In the genomic region with DNA sequence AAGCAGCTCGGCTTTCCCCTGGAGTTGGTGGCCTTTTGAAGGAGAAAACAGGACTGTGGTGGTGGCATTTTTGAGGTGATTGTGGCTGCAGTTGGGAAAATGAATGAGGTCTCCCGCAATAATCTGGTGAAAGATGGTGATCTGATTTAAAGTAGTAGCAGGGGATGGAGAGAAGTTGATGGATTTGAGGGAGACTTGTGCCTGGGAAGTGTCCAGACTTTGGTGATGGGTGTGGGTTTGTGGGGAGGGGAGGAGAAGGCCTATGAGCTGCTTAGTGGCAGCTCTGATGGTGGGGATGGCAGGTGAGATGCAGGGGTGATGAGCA, we compare ENCODE assay signal across 17 cellular contexts. TPM values are rescaled to one million over a fixed set of nuclear protein-coding genes. Genes with fewer than 3 reads are reported as not detected.
DNase-seq lines count a peak whose midpoint lies in the region; ATAC-seq, FAIRE-seq and TF ChIP-seq lines count a peak whose summit lies in the region.
"Had no signal": no experiment of that assay in that cellular context is flagged by ENCODE, and none has a peak within 500 bp of the region (broad histone marks: within the 10 kb centered on the region; RNA-seq: fewer than 3 reads in every experiment).

No MANE protein-coding gene starts in this region.

- no peak for ATAC-seq in CD4-positive, CD25-positive, alpha-beta regulatory T cell (ENCODE audit: low read depth in 2 of 2)
- ATAC-seq: esophagus mucosa; pancreas; stimulated activated effector memory CD8-positive, alpha-beta T cell treated with anti-CD3 and anti-CD28 coated beads, Interleukin-12 subunit alpha, Interleukin-12 subunit beta, amount 100 ng/mL, for 72 hours had no signal

- in situ Hi-C loops in GM13977 (cut with MboI; ENCODE audit: low pct_unique_long_range_greater_than_20kb, low sequenced_read_pairs, unreplicated experiment), result no loop called here

- no peak for FAIRE-seq in GM12892 (lab: Jason Lieb, UNC)
- FAIRE-seq: frontal cortex, pancreas had no signal

- H3K27me3 Mint-ChIP-seq in CD4-positive, CD25-positive, alpha-beta regulatory T cell, result no peaks in the 10 kb centered on the region
- no peaks in the 10 kb centered on the region for H3K27me3 Mint-ChIP-seq in activated naive CD8-positive, alpha-beta T cell
- no peaks in the 10 kb centered on the region for H3K27me3 Mint-ChIP-seq in mesothelial cell of epicardium (ENCODE audit: low read depth)

- H3K9me3 ChIP-seq in CD4-positive, CD25-positive, alpha-beta regulatory T cell (ENCODE audit: control insufficient read depth in 2 of 2, low read length in 2 of 2), result no peaks in the 10 kb centered on the region
- H3K9me3 ChIP-seq: pancreas, tibial artery had no signal

- H3K36me3 ChIP-seq in CD4-positive, CD25-positive, alpha-beta regulatory T cell (ENCODE audit: control insufficient read depth, insufficient read depth, low read length), result peaks cover 57% of the 10 kb centered on the region

- H3K27ac ChIP-seq in CD4-positive, CD25-positive, alpha-beta regulatory T cell (ENCODE audit: insufficient read depth, low read length, poor library complexity, severe bottlenecking), result peak overlapping the region; percentile 19
- H3K27ac ChIP-seq: HL-60, pancreas, tibial artery had no signal

- H3K9me3 Mint-ChIP-seq in CD4-positive, CD25-positive, alpha-beta regulatory T cell, result no peaks in the 10 kb centered on the region
- H3K9me3 Mint-ChIP-seq in activated naive CD8-positive, alpha-beta T cell (ENCODE audit: low read depth), result no peaks in the 10 kb centered on the region
- H3K9me3 Mint-ChIP-seq in mesothelial cell of epicardium, result no peaks in the 10 kb centered on the region
- H3K9me3 Mint-ChIP-seq: activated T-helper 2 cell treated with anti-CD3 and anti-CD28 coated beads, Interferon-gamma antibody, Interleukin-2, Interleukin-4, amounts not matched to agents 10 μg/mL and 5 μg/mL and 100 μg/mL, durations not matched to agents 14 hours and 24 hours and 36 hours; stimulated activated effector memory CD8-positive, alpha-beta T cell treated with anti-CD3 and anti-CD28 coated beads, Interleukin-12 subunit alpha, Interleukin-12 subunit beta, amount 100 ng/mL, for 72 hours had no signal

- H3K4me1 Mint-ChIP-seq in CD4-positive, CD25-positive, alpha-beta regulatory T cell, result peaks cover 13 to 53% (median 17%) of the 10 kb centered on the region in 4 donors
- H3K4me1 Mint-ChIP-seq in activated naive CD8-positive, alpha-beta T cell (ENCODE audit: low read depth), result peaks cover 42% of the 10 kb centered on the region
- H3K4me1 Mint-ChIP-seq in mesothelial cell of epicardium, result peaks cover 18% of the 10 kb centered on the region

- H3K4me3 ChIP-seq in CD4-positive, CD25-positive, alpha-beta regulatory T cell (ENCODE audit: low read depth, low read length), result no peak overlapping the region
- H3K4me3 ChIP-seq: lung, pancreas, tibial artery had no signal

- no peak for TF ChIP-seq POLR2A in GM12892 (IDR thresholded peaks at IDR 0.05; ENCODE audit: low read depth, low read length)

- H3K36me3 Mint-ChIP-seq in CD4-positive, CD25-positive, alpha-beta regulatory T cell, result peaks cover 16% of the 10 kb centered on the region
- H3K36me3 Mint-ChIP-seq in activated naive CD8-positive, alpha-beta T cell, result no peaks in the 10 kb centered on the region
- peaks cover 7% of the 10 kb centered on the region for H3K36me3 Mint-ChIP-seq in mesothelial cell of epicardium

- H3K27ac Mint-ChIP-seq in CD4-positive, CD25-positive, alpha-beta regulatory T cell, result peak overlapping the region in 1 of 3 donors; percentile 52
- peak overlapping the region; percentile 54 for H3K27ac Mint-ChIP-seq in activated naive CD8-positive, alpha-beta T cell
- peak overlapping the region; percentile 27 for H3K27ac Mint-ChIP-seq in mesothelial cell of epicardium
- H3K27ac Mint-ChIP-seq: stimulated activated effector memory CD8-positive, alpha-beta T cell treated with anti-CD3 and anti-CD28 coated beads, Interleukin-12 subunit alpha, Interleukin-12 subunit beta, amount 100 ng/mL, for 72 hours had no signal

- TF ChIP-seq CTCF in mesothelial cell of epicardium (IDR thresholded peaks at IDR 0.05; ENCODE audit: unreplicated experiment) (no peak), GM13977 (IDR thresholded peaks at IDR 0.05; ENCODE audit: extremely low read depth, insufficient read depth, missing control alignments) (no peak)

- peak overlapping the region in 2 of 4 donors; percentile 59 to 86 for H3K4me3 Mint-ChIP-seq in CD4-positive, CD25-positive, alpha-beta regulatory T cell
- no peak overlapping the region for H3K4me3 Mint-ChIP-seq in activated naive CD8-positive, alpha-beta T cell
- no peak overlapping the region for H3K4me3 Mint-ChIP-seq in mesothelial cell of epicardium
- H3K4me3 Mint-ChIP-seq: stimulated activated effector memory CD8-positive, alpha-beta T cell treated with anti-CD3 and anti-CD28 coated beads, Interleukin-12 subunit alpha, Interleukin-12 subunit beta, amount 100 ng/mL, for 72 hours had no signal

- H3K27me3 ChIP-seq in CD4-positive, CD25-positive, alpha-beta regulatory T cell (ENCODE audit: control insufficient read depth, insufficient read depth, low read length), result no peaks in the 10 kb centered on the region
- H3K27me3 ChIP-seq: pancreas, tibial artery had no signal

- DNase-seq in CD4-positive, CD25-positive, alpha-beta regulatory T cell, result no peak
- DNase-seq in DMS114 treated with DMSO at 0.1 percent for 48 hours (lab: John Stamatoyannopoulos, UW; ENCODE audit: unreplicated experiment) (peak; percentile 69), mesothelial cell of epicardium (ENCODE audit: low spot score in 2 of 2, unreplicated experiment in 2 of 2) (no peak), GM13977 (ENCODE audit: low spot score) (no peak), GM12892 (ENCODE audit: insufficient read length) (no peak), GM19238 (ENCODE audit: insufficient read length, low spot score) (no peak)
- DNase-seq: activated CD4-positive, alpha-beta T cell treated with anti-CD3 and anti-CD28 coated beads for 1 hour; NCI-H524 treated with DMSO at 0.1 percent for 48 hours had no signal

- H3K4me1 ChIP-seq in CD4-positive, CD25-positive, alpha-beta regulatory T cell (ENCODE audit: control insufficient read depth, insufficient read depth, low read length, poor library complexity, severe bottlenecking), result peaks cover 24% of the 10 kb centered on the region

RNA-seq across cellular contexts. Expression of a gene that starts 4.0 kb away (rescaled TPM):
- total RNA-seq in CD4-positive, CD25-positive, alpha-beta regulatory T cell, result 46.1 TPM
- polyA plus RNA-seq in CD4-positive, CD25-positive, alpha-beta regulatory T cell, result 1 to 10 TPM; 6.3 to 8.3 (median 7.6) TPM
- total RNA-seq in mesothelial cell of epicardium, result 99.6 to 104 TPM (median 102 TPM) in 3 replicates
- 5.9 TPM for polyA plus RNA-seq in GM12892 (2012; ENCODE audit: missing spikeins)

RNA-seq across cellular contexts. Expression of a gene that starts 16.2 kb away (rescaled TPM):
- total RNA-seq in CD4-positive, CD25-positive, alpha-beta regulatory T cell, result 283 TPM
- polyA plus RNA-seq in CD4-positive, CD25-positive, alpha-beta regulatory T cell, result 1 to 10 TPM; 7.2 to 9.3 (median 8.2) TPM
- total RNA-seq in mesothelial cell of epicardium, result 226 to 245 TPM (median 230 TPM) in 3 replicates
- 137 TPM for polyA plus RNA-seq in GM12892 (2012; ENCODE audit: missing spikeins)

RNA-seq across cellular contexts. Expression of a gene that starts 23.0 kb away (rescaled TPM):
- total RNA-seq in CD4-positive, CD25-positive, alpha-beta regulatory T cell, result 0.99 TPM
- polyA plus RNA-seq in CD4-positive, CD25-positive, alpha-beta regulatory T cell, result 1 to 10 TPM in 1 of 4 donors, under 1 TPM in 3; 0.22 to 1.0 (median 0.51) TPM
- 20.8 to 24.0 TPM (median 23.6 TPM) in 3 replicates for total RNA-seq in mesothelial cell of epicardium
- polyA plus RNA-seq in GM12892 (2012; ENCODE audit: missing spikeins), result 20.1 TPM

RNA-seq across cellular contexts. Expression of a gene that starts 27.6 kb away (rescaled TPM):
- 23.7 TPM for total RNA-seq in CD4-positive, CD25-positive, alpha-beta regulatory T cell
- polyA plus RNA-seq in CD4-positive, CD25-positive, alpha-beta regulatory T cell, result 10 to 100 TPM; 26.5 to 36.6 (median 35.1) TPM
- 42.6 to 47.0 TPM (median 46.9 TPM) in 3 replicates for total RNA-seq in mesothelial cell of epicardium
- 27.0 TPM for polyA plus RNA-seq in GM12892 (2012; ENCODE audit: missing spikeins)

RNA-seq across cellular contexts. Expression of a gene that starts 30.2 kb away (rescaled TPM):
- total RNA-seq in CD4-positive, CD25-positive, alpha-beta regulatory T cell, result 30.8 TPM
- polyA plus RNA-seq in CD4-positive, CD25-positive, alpha-beta regulatory T cell, result 10 to 100 TPM; 14.3 to 18.9 (median 16.0) TPM
- total RNA-seq in mesothelial cell of epicardium, result 49.6 to 53.9 TPM (median 50.9 TPM) in 3 replicates
- 14.4 TPM for polyA plus RNA-seq in GM12892 (2012; ENCODE audit: missing spikeins)

Comparison
In these comparisons a context has a peak if more than half of its experiments do, and no peak if none do; other contexts are left out.
1. RNA of a gene that starts 23.0 kb away (total RNA-seq): 20.8 to 24.0 TPM in mesothelial cell of epicardium; 0.99 TPM in CD4-positive, CD25-positive, alpha-beta regulatory T cell (single experiment); every median in the first group is over 10 times any median in the second.